Comparison of ENCODE assay signal across 1 cellular context in the genomic region with DNA sequence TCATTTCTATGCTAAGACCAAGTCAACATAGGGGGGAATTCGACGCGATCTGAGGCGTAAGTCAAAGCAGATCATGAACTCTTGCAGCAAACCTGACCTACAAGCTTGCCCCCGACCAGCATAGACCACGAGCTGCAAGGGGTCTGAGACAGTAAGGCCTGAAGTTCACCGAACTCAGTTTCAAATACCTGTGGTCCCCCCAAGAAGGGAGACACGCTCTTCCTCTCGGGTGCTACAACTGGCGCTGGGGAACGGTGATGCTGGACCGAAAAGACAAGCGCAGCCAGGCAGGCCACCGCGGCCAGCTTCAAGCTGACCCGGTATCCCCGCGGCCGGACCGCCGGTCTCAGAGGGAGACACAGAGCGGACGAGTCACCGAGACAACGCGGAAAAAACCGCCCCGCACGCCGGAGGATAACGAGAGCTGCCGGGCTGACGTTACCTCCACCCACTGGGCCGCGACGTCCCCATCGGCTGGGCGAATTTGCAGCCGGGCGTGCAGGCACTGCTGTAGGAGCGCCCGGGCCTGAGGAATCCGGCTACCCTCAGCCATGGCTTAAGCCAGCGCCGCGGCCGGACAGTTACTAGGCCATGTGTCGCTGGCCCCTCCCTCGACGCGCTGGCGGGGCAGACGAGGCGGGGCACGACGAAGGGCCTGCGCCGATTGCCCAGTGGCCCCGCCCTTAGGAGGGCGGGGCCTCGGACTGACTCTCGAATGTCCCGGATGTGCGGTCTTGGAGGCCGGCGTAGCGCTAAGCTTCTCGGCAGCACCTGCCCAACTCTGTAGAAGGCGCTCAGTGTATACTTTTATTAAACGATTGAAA.
A peak's percentile ranks its signal among the peaks of the same experiment; 100 is the strongest.
TF ChIP-seq lines count a peak whose summit lies in the region.

A gene (minus strand): TSS at position 666 of the 824 bp plus-strand sequence. CDS start 113 bp downstream, at position 553.

TF ChIP-seq in IMR-90, 13 proteins besides CTCF, POLR2A, EP300 and RAD21 (continued from another document):
- no peak for TF ChIP-seq RCOR1 (IDR thresholded peaks at IDR 0.05; ENCODE audit: insufficient replicate concordance, low read length)
- TF ChIP-seq, protein P1, sequence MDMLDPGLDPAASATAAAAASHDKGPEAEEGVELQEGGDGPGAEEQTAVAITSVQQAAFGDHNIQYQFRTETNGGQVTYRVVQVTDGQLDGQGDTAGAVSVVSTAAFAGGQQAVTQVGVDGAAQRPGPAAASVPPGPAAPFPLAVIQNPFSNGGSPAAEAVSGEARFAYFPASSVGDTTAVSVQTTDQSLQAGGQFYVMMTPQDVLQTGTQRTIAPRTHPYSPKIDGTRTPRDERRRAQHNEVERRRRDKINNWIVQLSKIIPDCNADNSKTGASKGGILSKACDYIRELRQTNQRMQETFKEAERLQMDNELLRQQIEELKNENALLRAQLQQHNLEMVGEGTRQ (IDR thresholded peaks at IDR 0.05; ENCODE audit: low read depth, low read length) = no peak
- peak; percentile 94; the same call in 1 of the 2 replicates for TF ChIP-seq MXI1 (IDR thresholded peaks at IDR 0.05; ENCODE audit: borderline replicate concordance, low read depth, low read length)
- TF ChIP-seq, protein P2, sequence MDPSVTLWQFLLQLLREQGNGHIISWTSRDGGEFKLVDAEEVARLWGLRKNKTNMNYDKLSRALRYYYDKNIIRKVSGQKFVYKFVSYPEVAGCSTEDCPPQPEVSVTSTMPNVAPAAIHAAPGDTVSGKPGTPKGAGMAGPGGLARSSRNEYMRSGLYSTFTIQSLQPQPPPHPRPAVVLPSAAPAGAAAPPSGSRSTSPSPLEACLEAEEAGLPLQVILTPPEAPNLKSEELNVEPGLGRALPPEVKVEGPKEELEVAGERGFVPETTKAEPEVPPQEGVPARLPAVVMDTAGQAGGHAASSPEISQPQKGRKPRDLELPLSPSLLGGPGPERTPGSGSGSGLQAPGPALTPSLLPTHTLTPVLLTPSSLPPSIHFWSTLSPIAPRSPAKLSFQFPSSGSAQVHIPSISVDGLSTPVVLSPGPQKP (IDR thresholded peaks at IDR 0.05; ENCODE audit: borderline replicate concordance, low read depth, low read length) = no peak
- no peak for TF ChIP-seq CEBPB (IDR thresholded peaks at IDR 0.05; ENCODE audit: low read depth, low read length)
TF ChIP-seq in IMR-90: peak in this region for 4.
